ENCODE assay signal across 35 cellular contexts in genomic region chr13:47788844-47789243, GRCh38.
"Had no signal": no experiment of that assay in that cellular context is flagged by ENCODE, and none has a peak within 500 bp of the region (broad histone marks: within the 10 kb centered on the region; RNA-seq: fewer than 3 reads in every experiment).

No MANE protein-coding gene starts in this region.

- H3K27ac ChIP-seq: KMS-11 had no signal

- DNase-seq: Karpas-422, Kasumi-1, KG1, MG63, MM.1S, MV-4-11, NCI-H1048, NCI-H1092, NCI-H1092 treated with DMSO at 0.1 percent for 48 hours, NCI-H1105, NCI-H1105 treated with DMSO at 0.1 percent for 48 hours, NCI-H1417, NCI-H1417 treated with DMSO at 0.1 percent for 48 hours, NCI-H1436, NCI-H1436 treated with DMSO at 0.1 percent for 48 hours, NCI-H146, NCI-H1694, NCI-H1694 treated with DMSO at 0.1 percent for 48 hours, NCI-H187, NCI-H187 treated with DMSO at 0.1 percent for 48 hours, NCI-H1930, NCI-H2029, NCI-H2029 treated with DMSO at 0.1 percent for 48 hours, NCI-H2081, NCI-H2081 treated with DMSO at 0.1 percent for 48 hours, NCI-H2107, NCI-H2171, NCI-H2171 treated with DMSO at 0.1 percent for 48 hours, NCI-H2227 treated with DMSO at 0.1 percent for 48 hours, NCI-H226, NCI-H345, NCI-H446, NCI-H446 treated with DMSO at 0.1 percent for 48 hours, NCI-H510A had no signal

- H3K27me3 ChIP-seq: MG63 had no signal

- H3K4me3 ChIP-seq: MG63 had no signal

- H3K4me2 ChIP-seq: KMS-11 had no signal

- H3K36me3 ChIP-seq: MG63 had no signal
